Comparison of ENCODE assay signal across 8 cellular contexts in genomic region chr20:35277531-35278395, GRCh38. TPM values are rescaled to one million over a fixed set of nuclear protein-coding genes. Genes with fewer than 3 reads are reported as not detected.
A peak's percentile ranks its signal among the peaks of the same experiment; 100 is the strongest.
DNase-seq lines count a peak whose midpoint lies in the region; ATAC-seq and TF ChIP-seq lines count a peak whose summit lies in the region.

Gene MMP24OS, minus strand, starts transcription at chr20:35278122. Its CDS starts 193 bp downstream, at chr20:35277929.

- no peak within 1 kb of the TSS for H3K4me3 ChIP-seq in KMS-11 (IDR thresholded peaks at IDR 0.05; ENCODE audit: insufficient read depth, low read depth, low read length)
- peak within 1 kb of the TSS; percentile 63 for H3K4me3 ChIP-seq in neuron (ENCODE audit: low read length)

- H3K4me2 ChIP-seq in KMS-11: peak within 1 kb of the TSS; percentile 82

- H4K20me1 ChIP-seq in KMS-11 (ENCODE audit: insufficient read depth): no peaks in the 10 kb centered on the region

- H3K79me2 ChIP-seq in KMS-11 (ENCODE audit: insufficient read depth, low read depth): peaks cover 17% of the 10 kb centered on the region; the same call in 1 of the 2 replicates

- H3K4me1 ChIP-seq in KMS-11 (ENCODE audit: low read depth, poor library complexity, severe bottlenecking) (peaks cover 10% of the 10 kb centered on the region), neuron (ENCODE audit: insufficient read depth, low read length) (peaks cover 12% of the 10 kb centered on the region)

- DNase-seq in Daoy (ENCODE audit: low read depth): peak; percentile 94
- peak; percentile 74 for DNase-seq in SIG-M5 (lab: John Stamatoyannopoulos, UW)
- DNase-seq in activated gamma-delta T cell treated with anti-CD3 and anti-CD28 coated beads, Interleukin-2, amount 50 U/mL, for 16 hours (ENCODE audit: low read depth): peak; percentile 83
- DNase-seq in foreskin melanocyte: peak; percentile 88
- DNase-seq in stromal cell of bone marrow (ENCODE audit: low read depth): peak; percentile 75

- peak within 1 kb of the TSS; percentile 57 for H3K27ac ChIP-seq in KMS-11

- ATAC-seq in GM21717 (IDR thresholded peaks at IDR 0.05; ENCODE audit: unreplicated experiment): peak; percentile 74

- H2AFZ ChIP-seq in KMS-11 (ENCODE audit: low read depth) (peak within 1 kb of the TSS; percentile 36; the same call in 1 of the 2 replicates), neuron (ENCODE audit: low read depth, low read length) (no peak within 1 kb of the TSS)

- no peaks in the 10 kb centered on the region for H3K27me3 ChIP-seq in KMS-11 (ENCODE audit: insufficient read depth, low read depth)
- no peaks in the 10 kb centered on the region for H3K27me3 ChIP-seq in neuron (ENCODE audit: insufficient read depth, low read length)

- TF ChIP-seq CTCF in KMS-11 (conservative IDR thresholded peaks at IDR 0.05; ENCODE audit: low read depth, low read length): no peak

- peaks cover 26% of the 10 kb centered on the region; the same call in 1 of the 2 replicates for H3K36me3 ChIP-seq in KMS-11 (ENCODE audit: insufficient read depth)
- peaks cover 34% of the 10 kb centered on the region for H3K36me3 ChIP-seq in neuron (ENCODE audit: insufficient read depth, low read length)

- H3K9me3 ChIP-seq in neuron (ENCODE audit: low read length): no peaks in the 10 kb centered on the region

- H3K9ac ChIP-seq in KMS-11: peak within 1 kb of the TSS; percentile 44; the same call in 1 of the 2 replicates

RNA-seq across cellular contexts. Expression of gene MMP24OS, which starts in this region (rescaled TPM):
- 1.1 and 2.2 TPM in 2 replicates for total RNA-seq in Daoy (2014; rRNA removed; shearing (Covaris generic))
